ENCODE assay signal across 13 cellular contexts in the genomic region with DNA sequence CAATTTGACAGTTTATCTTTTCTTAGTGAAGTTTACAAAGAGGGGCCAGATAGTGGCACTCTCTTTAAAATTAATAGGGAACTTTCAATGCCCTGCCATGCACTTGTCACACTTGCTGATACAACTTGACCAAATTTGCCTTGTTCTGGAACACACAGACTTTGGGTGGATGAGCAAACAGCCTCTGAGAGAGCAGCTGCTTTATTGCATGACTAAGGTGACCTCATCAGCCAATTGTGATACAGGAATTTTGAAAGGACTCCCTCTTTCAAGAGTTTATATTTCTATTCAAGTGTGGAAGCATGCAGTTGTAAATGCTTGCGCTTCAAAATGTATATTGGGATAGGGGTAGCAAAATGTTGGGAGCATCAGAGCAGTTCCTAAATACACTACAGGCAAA. TPM values are rescaled to one million over a fixed set of nuclear protein-coding genes. Genes with fewer than 3 reads are reported as not detected.
A peak's percentile ranks its signal among the peaks of the same experiment; 100 is the strongest.
DNase-seq lines count a peak whose midpoint lies in the region; ATAC-seq and TF ChIP-seq lines count a peak whose summit lies in the region.
"Had no signal": no experiment of that assay in that cellular context is flagged by ENCODE, and none has a peak within 500 bp of the region (broad histone marks: within the 10 kb centered on the region; RNA-seq: fewer than 3 reads in every experiment).

No MANE protein-coding gene starts in this region.

- H3K36me3 ChIP-seq in uterus, result no peaks in the 10 kb centered on the region
- H3K36me3 ChIP-seq: BLaER1, pancreas, tibial artery, WERI-Rb-1 had no signal

- intact Hi-C loops in uterus (cut with DNase I; ENCODE audit: low total_unique reads), result no loop called here

- ATAC-seq in activated T-helper 17 cell treated with anti-CD3 and anti-CD28 coated beads, Interleukin-2, amount 50 U/mL, for 72 hours (replicated peaks), result no peak
- no peak for ATAC-seq in GM18909 (IDR thresholded peaks at IDR 0.05; ENCODE audit: poor library complexity, unreplicated experiment)

- DNase-seq in AG08395 (ENCODE audit: low spot score), result peak; percentile 62
- peak; percentile 86 for DNase-seq in HCEC 1CT
- peak; percentile 9 for DNase-seq in kidney tubule cell (ENCODE audit: low spot score)
- DNase-seq in GM13976 (ENCODE audit: low spot score), result no peak
- DNase-seq in uterus, result no peak
- DNase-seq in glutamatergic neuron, result no peak
- DNase-seq: islet precursor cell, pancreas, tibial artery, WERI-Rb-1 had no signal

- peaks cover 34% of the 10 kb centered on the region for H3K36me3 Mint-ChIP-seq in activated T-helper 17 cell treated with anti-CD3 and anti-CD28 coated beads, Interleukin-2, amount 50 U/mL, for 72 hours (ENCODE audit: low read depth)
- H3K36me3 Mint-ChIP-seq in glutamatergic neuron (ENCODE audit: unreplicated experiment), result peaks cover 4% of the 10 kb centered on the region

- no peaks in the 10 kb centered on the region for H3K9me3 Mint-ChIP-seq in activated T-helper 17 cell treated with anti-CD3 and anti-CD28 coated beads, Interleukin-2, amount 50 U/mL, for 72 hours
- H3K9me3 Mint-ChIP-seq in glutamatergic neuron (ENCODE audit: unreplicated experiment), result peaks cover 5% of the 10 kb centered on the region

- no peaks in the 10 kb centered on the region for H3K27me3 Mint-ChIP-seq in activated T-helper 17 cell treated with anti-CD3 and anti-CD28 coated beads, Interleukin-2, amount 50 U/mL, for 72 hours
- H3K27me3 Mint-ChIP-seq in glutamatergic neuron (ENCODE audit: unreplicated experiment), result no peaks in the 10 kb centered on the region

- no peaks in the 10 kb centered on the region for H3K9me3 ChIP-seq in uterus
- H3K9me3 ChIP-seq: pancreas had no signal

- peak overlapping the region; percentile 46 for H3K4me3 Mint-ChIP-seq in activated T-helper 17 cell treated with anti-CD3 and anti-CD28 coated beads, Interleukin-2, amount 50 U/mL, for 72 hours
- H3K4me3 Mint-ChIP-seq in glutamatergic neuron (ENCODE audit: unreplicated experiment), result no peak overlapping the region

- H3K27me3 ChIP-seq in uterus, result no peaks in the 10 kb centered on the region
- H3K27me3 ChIP-seq: BLaER1, pancreas, tibial artery had no signal

- in situ Hi-C loops in GM13976 (cut with MboI; ENCODE audit: low sequenced_read_pairs, unreplicated experiment), result no loop called here

- no peak for TF ChIP-seq CTCF in GM13976 (IDR thresholded peaks at IDR 0.05; ENCODE audit: borderline replicate concordance, control extremely low read depth, extremely low read depth, insufficient read depth, missing control alignments)
- TF ChIP-seq CTCF in uterus (IDR thresholded peaks at IDR 0.05), result no peak
- no peak for TF ChIP-seq CTCF in glutamatergic neuron (IDR thresholded peaks at IDR 0.05; ENCODE audit: partially characterized antibody, unreplicated experiment)

- peak overlapping the region; percentile 42 for H3K27ac Mint-ChIP-seq in activated T-helper 17 cell treated with anti-CD3 and anti-CD28 coated beads, Interleukin-2, amount 50 U/mL, for 72 hours
- no peak overlapping the region for H3K27ac Mint-ChIP-seq in glutamatergic neuron (ENCODE audit: unreplicated experiment)

- H3K4me3 ChIP-seq in uterus, result no peak overlapping the region
- H3K4me3 ChIP-seq: BLaER1, pancreas, tibial artery had no signal

- H3K4me1 ChIP-seq in uterus, result no peaks in the 10 kb centered on the region
- H3K4me1 ChIP-seq: tibial artery had no signal

- H3K4me1 Mint-ChIP-seq in activated T-helper 17 cell treated with anti-CD3 and anti-CD28 coated beads, Interleukin-2, amount 50 U/mL, for 72 hours, result peaks cover 22% of the 10 kb centered on the region
- H3K4me1 Mint-ChIP-seq in glutamatergic neuron (ENCODE audit: low read depth, unreplicated experiment), result peaks cover 3% of the 10 kb centered on the region

- TF ChIP-seq POLR2A in uterus (IDR thresholded peaks at IDR 0.05), result no peak

- H3K27ac ChIP-seq in uterus, result peak overlapping the region in 1 of 2 donors; percentile 5
- H3K27ac ChIP-seq: BLaER1, pancreas, tibial artery, WERI-Rb-1 had no signal

RNA-seq across cellular contexts. Expression of a gene that starts 2.1 kb away (rescaled TPM):
- total RNA-seq in activated T-helper 17 cell treated with anti-CD3 and anti-CD28 coated beads, Interleukin-2, amount 50 U/mL, for 72 hours, result 100 to 1,000 TPM in 1 of 2 donors, 10 to 100 TPM in 1; 64.7 to 151 TPM
- total RNA-seq in uterus (10 to 100 TPM; 10.7 to 31.5 (median 23.7) TPM), glutamatergic neuron (ENCODE audit: unreplicated experiment) (not detected)

Comparison
In these comparisons a context has a peak if more than half of its experiments do, and no peak if none do; other contexts are left out.
1. DNase-seq: peak in AG08395 (single experiment), HCEC 1CT (single experiment) and kidney tubule cell (single experiment); none in GM13976 (single experiment), uterus (0 of 2) and glutamatergic neuron (single experiment).
2. RNA of a gene that starts 2.1 kb away (total RNA-seq): 64.7 to 151 TPM in activated T-helper 17 cell treated with anti-CD3 and anti-CD28 coated beads, Interleukin-2, amount 50 U/mL, for 72 hours and 10.7 to 31.5 TPM in uterus; not detected in glutamatergic neuron (single experiment); every median in the first group is over 10 times any median in the second.